In genomic region chr11:67374571-67375276, GRCh38 we compare ENCODE assay signal across 8 cellular contexts. TPM values are rescaled to one million over a fixed set of nuclear protein-coding genes. Genes with fewer than 3 reads are reported as not detected.
DNase-seq lines count a peak whose midpoint lies in the region; ATAC-seq, FAIRE-seq and TF ChIP-seq lines count a peak whose summit lies in the region.

No MANE protein-coding gene starts in this region.

- no peak for TF ChIP-seq POLR2A in gastrocnemius medialis (IDR thresholded peaks at IDR 0.05)

- DNase-seq in SJSA1 (ENCODE audit: low read depth in 1 of 2, low spot score in 2 of 2) (peak in 1 of 2 experiments; percentile 54), fibroblast of villous mesenchyme (ENCODE audit: low read depth) (no peak), gastrocnemius medialis (no peak), iPS-NIHi11 (ENCODE audit: low spot score) (no peak), ecto neural progenitor cell (ENCODE audit: low spot score) (no peak)

- 0 out of 2 replicates have a peak, but pooled peaks cover 2% of the 10 kb centered on the region for H3K9me3 ChIP-seq in SJSA1 (replicated peaks)
- no peaks in the 10 kb centered on the region for H3K9me3 ChIP-seq in gastrocnemius medialis

- intact Hi-C loops in gastrocnemius medialis (cut with DNase I; ENCODE audit: low total_unique reads): loop anchor here (1.0 kb wide), 1 partner anchor 21 kb away; the partner anchor contains the start of gene POLD4

- no peaks in the 10 kb centered on the region for H3K27me3 ChIP-seq in SJSA1 (replicated peaks)
- peaks cover 23 to 43% (median 29%) of the 10 kb centered on the region in 3 donors for H3K27me3 ChIP-seq in gastrocnemius medialis

- H3K4me1 ChIP-seq in SJSA1 (replicated peaks) (peaks cover 47% of the 10 kb centered on the region), gastrocnemius medialis (peaks cover 8 to 13% of the 10 kb centered on the region in 2 donors)

- H3K4me3 ChIP-seq in SJSA1 (peak overlapping the region; percentile 88), fibroblast of villous mesenchyme (ENCODE audit: low read depth, low read length) (peak overlapping the region; percentile 15), gastrocnemius medialis (peak overlapping the region; percentile 58 to 75 (median 69))

- ATAC-seq in gastrocnemius medialis (no peak), GM21360 (IDR thresholded peaks at IDR 0.05; ENCODE audit: unreplicated experiment) (no peak), HG03175 (IDR thresholded peaks at IDR 0.05; ENCODE audit: unreplicated experiment) (no peak)

- peak; percentile 6 for FAIRE-seq in G401.6 (lab: Jason Lieb, UNC)

- H3K27ac ChIP-seq in SJSA1 (peak overlapping the region; percentile 64), gastrocnemius medialis (peak overlapping the region; percentile 73 to 82 (median 78))

- in situ Hi-C loops in gastrocnemius medialis (cut with MboI; ENCODE audit: low sequenced_read_pairs in 4 of 4): no loop called here

- peaks cover 6% of the 10 kb centered on the region for H3K36me3 ChIP-seq in SJSA1
- no peaks in the 10 kb centered on the region for H3K36me3 ChIP-seq in gastrocnemius medialis

- no peak for TF ChIP-seq CTCF in fibroblast of villous mesenchyme (IDR thresholded peaks at IDR 0.05; ENCODE audit: insufficient read depth, low read depth, low read length)
- no peak for TF ChIP-seq CTCF in gastrocnemius medialis (IDR thresholded peaks at IDR 0.05 in 4 of 5, conservative IDR thresholded peaks at IDR 0.05 in 1 of 5)

RNA-seq across cellular contexts. Expression of gene CLCF1, which starts 1.3 kb away (rescaled TPM):
- 6.9 and 9.4 TPM in 2 replicates for total RNA-seq in SJSA1 (2014; rRNA removed; shearing (Covaris generic))
- total RNA-seq in fibroblast of villous mesenchyme (3.5 and 4.7 TPM in 2 replicates), gastrocnemius medialis (1 to 10 TPM in 2 of 4 donors, under 1 TPM in 2; 0.24 to 2.7 (median 0.91) TPM)

RNA-seq across cellular contexts. Expression of gene RAD9A, which starts 17.1 kb away (rescaled TPM):
- 13.8 and 25.1 TPM in 2 replicates for total RNA-seq in SJSA1 (2014; rRNA removed; shearing (Covaris generic))
- total RNA-seq in fibroblast of villous mesenchyme (4.3 and 6.4 TPM in 2 replicates), gastrocnemius medialis (10 to 100 TPM in 2 of 4 donors, 1 to 10 TPM in 2; 5.2 to 14.7 (median 7.7) TPM)

RNA-seq across cellular contexts. Expression of gene POLD4, which starts 21.4 kb away (rescaled TPM):
- total RNA-seq in SJSA1 (2014; rRNA removed; shearing (Covaris generic)): 81.8 and 125 TPM in 2 replicates
- 43.2 and 68.9 TPM in 2 replicates for total RNA-seq in fibroblast of villous mesenchyme
- total RNA-seq in gastrocnemius medialis: 100 to 1,000 TPM in 2 of 4 donors, 10 to 100 TPM in 2; 57.4 to 115 (median 87.9) TPM

RNA-seq across cellular contexts. Expression of gene PPP1CA, which starts 26.9 kb away (rescaled TPM):
- total RNA-seq in SJSA1 (2014; rRNA removed; shearing (Covaris generic)): 668 and 731 TPM in 2 replicates
- total RNA-seq in fibroblast of villous mesenchyme: 172 and 202 TPM in 2 replicates
- 100 to 1,000 TPM in 3 of 4 donors, 10 to 100 TPM in 1; 78.4 to 193 (median 124) TPM for total RNA-seq in gastrocnemius medialis

RNA-seq across cellular contexts. Expression of gene TBC1D10C, which starts 29.2 kb away (rescaled TPM):
- not detected in 2 replicates for total RNA-seq in SJSA1 (2014; rRNA removed; shearing (Covaris generic))
- total RNA-seq in fibroblast of villous mesenchyme (not detected in 2 replicates), gastrocnemius medialis (under 1 TPM in 3 of 4 donors, not detected in 1; 0.44 to 0.78 (median 0.56) TPM)

Comparison
In these comparisons a context has a peak if more than half of its experiments do, and no peak if none do; other contexts are left out.
1. H3K4me3 ChIP-seq: peak in every context shown above with its lines; median percentile 88 in SJSA1; 69 in gastrocnemius medialis; 15 in fibroblast of villous mesenchyme.